1 cellular context compared by ENCODE assay signal in the genomic region with DNA sequence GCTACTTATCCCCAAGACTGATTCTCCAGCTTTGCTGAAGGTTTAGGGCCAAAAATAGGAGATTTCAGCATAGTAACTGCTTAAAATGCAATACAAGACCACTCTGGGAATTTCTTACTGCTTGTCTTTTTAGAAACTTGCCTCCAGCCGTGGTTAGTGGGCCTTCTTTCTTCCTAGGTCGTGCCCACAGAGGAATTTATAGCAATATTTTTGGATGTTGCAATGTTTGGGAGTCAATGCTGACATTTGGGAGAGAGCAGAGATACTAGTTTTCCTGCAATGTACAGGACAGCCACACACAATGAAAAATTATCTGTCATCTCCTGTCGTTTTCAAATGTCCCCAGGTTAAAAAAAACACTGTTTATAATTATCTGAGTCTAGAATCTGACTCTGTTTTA.
TF ChIP-seq lines count a peak whose summit lies in the region.

No MANE protein-coding gene starts in this region.

TF ChIP-seq in K562, 482 proteins besides CTCF, POLR2A, EP300 and RAD21:
- no peak for TF ChIP-seq MTF1 (CRISPR knock-in tag; IDR thresholded peaks at IDR 0.05; ENCODE audit: borderline replicate concordance)
- no peak for TF ChIP-seq TAF7 (tag; IDR thresholded peaks at IDR 0.05)
- no peak for TF ChIP-seq ELF2 (CRISPR knock-in tag; IDR thresholded peaks at IDR 0.05)
- TF ChIP-seq DACH1 (IDR thresholded peaks at IDR 0.05; ENCODE audit: partially characterized antibody), result no peak
- TF ChIP-seq MAFG (tag; conservative IDR thresholded peaks at IDR 0.05), result no peak
- no peak for TF ChIP-seq GATA2 (CRISPR knock-in tag; IDR thresholded peaks at IDR 0.05)
- TF ChIP-seq BRF1 (IDR thresholded peaks at IDR 0.05; ENCODE audit: borderline replicate concordance, extremely low read depth, insufficient read length), result no peak
- no peak for TF ChIP-seq MYNN (IDR thresholded peaks at IDR 0.05)
- no peak for TF ChIP-seq MYNN (CRISPR knock-in tag; IDR thresholded peaks at IDR 0.05)
- no peak for TF ChIP-seq POLR2H (tag; IDR thresholded peaks at IDR 0.05; ENCODE audit: low read depth)
- TF ChIP-seq, protein P1, sequence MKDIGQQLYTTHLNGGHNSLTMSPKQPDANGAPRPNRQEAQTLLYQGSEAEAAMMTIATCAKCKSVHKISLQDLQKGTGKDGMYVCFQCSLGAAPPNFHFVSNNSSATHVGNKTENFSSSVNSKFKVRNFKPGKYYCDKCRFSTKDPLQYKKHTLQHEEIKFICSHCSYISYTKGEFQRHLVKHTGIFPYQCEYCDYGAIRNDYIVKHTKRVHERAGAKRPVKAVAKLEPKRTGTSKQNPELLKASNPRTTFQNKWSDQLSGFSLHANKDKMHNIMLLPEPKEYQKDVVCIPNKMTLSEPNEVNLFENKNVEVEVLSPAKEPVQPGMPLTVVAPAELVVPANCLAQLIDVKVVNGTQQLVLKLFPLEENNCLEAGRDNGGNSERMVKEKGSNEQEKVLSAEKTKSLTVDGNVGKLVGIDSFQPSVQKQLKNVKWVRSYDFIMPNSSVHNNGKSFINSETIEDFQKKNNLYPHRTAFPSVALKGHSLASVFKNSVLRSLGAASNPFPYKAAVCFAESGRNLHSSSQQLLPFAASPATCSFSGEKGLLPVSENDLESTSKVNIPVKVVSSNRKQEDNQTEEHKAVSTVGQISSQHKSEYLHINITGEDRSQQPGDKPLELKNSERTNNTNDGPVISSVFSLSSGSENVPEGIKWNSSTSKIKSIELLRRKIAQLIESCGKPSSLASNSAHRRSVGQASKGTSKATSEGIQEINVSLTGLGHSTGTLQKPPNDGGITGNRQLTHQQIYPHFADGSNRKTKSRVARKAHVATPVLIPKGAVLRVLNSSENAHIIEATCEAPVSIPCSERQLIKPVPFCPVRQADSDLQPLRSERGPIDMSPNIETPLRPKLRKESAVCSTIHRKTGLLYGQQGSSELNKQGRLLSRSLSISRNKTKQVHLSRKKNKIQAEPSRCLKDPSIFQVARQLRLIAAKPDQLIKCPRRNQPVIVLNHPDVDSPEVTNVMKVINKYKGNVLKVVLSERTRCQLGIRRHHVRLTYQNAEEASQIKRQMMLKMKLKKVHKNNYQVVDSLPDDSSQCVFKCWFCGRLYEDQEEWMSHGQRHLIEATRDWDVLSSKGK (CRISPR knock-in tag; IDR thresholded peaks at IDR 0.05), result no peak
- TF ChIP-seq SIN3A (IDR thresholded peaks at IDR 0.05; ENCODE audit: borderline replicate concordance in 2 of 2, control insufficient read depth in 1 of 2, low read depth in 2 of 2, low read length in 2 of 2), result no peak
- TF ChIP-seq, protein P2, sequence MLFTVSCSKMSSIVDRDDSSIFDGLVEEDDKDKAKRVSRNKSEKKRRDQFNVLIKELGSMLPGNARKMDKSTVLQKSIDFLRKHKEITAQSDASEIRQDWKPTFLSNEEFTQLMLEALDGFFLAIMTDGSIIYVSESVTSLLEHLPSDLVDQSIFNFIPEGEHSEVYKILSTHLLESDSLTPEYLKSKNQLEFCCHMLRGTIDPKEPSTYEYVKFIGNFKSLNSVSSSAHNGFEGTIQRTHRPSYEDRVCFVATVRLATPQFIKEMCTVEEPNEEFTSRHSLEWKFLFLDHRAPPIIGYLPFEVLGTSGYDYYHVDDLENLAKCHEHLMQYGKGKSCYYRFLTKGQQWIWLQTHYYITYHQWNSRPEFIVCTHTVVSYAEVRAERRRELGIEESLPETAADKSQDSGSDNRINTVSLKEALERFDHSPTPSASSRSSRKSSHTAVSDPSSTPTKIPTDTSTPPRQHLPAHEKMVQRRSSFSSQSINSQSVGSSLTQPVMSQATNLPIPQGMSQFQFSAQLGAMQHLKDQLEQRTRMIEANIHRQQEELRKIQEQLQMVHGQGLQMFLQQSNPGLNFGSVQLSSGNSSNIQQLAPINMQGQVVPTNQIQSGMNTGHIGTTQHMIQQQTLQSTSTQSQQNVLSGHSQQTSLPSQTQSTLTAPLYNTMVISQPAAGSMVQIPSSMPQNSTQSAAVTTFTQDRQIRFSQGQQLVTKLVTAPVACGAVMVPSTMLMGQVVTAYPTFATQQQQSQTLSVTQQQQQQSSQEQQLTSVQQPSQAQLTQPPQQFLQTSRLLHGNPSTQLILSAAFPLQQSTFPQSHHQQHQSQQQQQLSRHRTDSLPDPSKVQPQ (CRISPR knock-in tag; IDR thresholded peaks at IDR 0.05; ENCODE audit: borderline replicate concordance), result no peak
- no peak for TF ChIP-seq GATAD2A (IDR thresholded peaks at IDR 0.05)
- no peak for TF ChIP-seq ZNF12 (CRISPR knock-in tag; IDR thresholded peaks at IDR 0.05)
- TF ChIP-seq BCL6 (CRISPR knock-in tag; IDR thresholded peaks at IDR 0.05), result no peak
- TF ChIP-seq ZBTB26 (CRISPR knock-in tag; IDR thresholded peaks at IDR 0.05), result no peak
- no peak for TF ChIP-seq ZNF224 (CRISPR knock-in tag; IDR thresholded peaks at IDR 0.05)
- no peak for TF ChIP-seq TFAM (CRISPR knock-in tag; conservative IDR thresholded peaks at IDR 0.05)
